25 cellular contexts compared by ENCODE assay signal in the genomic region with DNA sequence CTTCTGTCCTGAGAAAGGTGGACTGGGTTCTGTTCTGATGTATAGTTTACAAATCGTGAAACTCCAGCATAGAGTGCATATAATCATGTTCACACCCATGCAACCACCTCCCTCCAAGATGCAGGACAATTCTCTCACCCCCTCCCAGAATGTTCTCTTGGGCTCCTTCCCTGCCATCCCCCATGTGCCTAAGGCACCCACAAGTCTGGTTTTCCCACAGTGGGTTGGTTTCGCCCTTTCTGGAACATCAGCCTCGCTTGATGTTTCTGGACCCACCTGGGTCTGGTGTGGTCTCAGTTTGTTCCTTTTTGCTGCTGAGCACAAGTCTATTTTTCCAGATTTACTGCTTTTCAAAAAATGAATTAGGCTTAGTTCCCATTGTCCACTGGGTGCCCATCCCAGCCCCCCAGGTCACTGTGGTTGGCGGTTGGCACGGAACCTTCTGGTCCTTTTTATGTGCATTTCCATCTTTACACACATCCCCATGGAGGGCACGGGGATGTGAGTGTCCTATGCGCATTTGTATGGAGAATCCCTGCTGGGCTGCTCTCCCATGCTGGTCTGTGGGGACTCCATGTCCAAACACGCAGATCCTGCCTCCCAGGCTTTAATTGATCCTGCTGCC. TPM values are rescaled to one million over a fixed set of nuclear protein-coding genes. Genes with fewer than 3 reads are reported as not detected.
DNase-seq lines count a peak whose midpoint lies in the region; ATAC-seq, FAIRE-seq and TF ChIP-seq lines count a peak whose summit lies in the region.
"Had no signal": no experiment of that assay in that cellular context is flagged by ENCODE, and none has a peak within 500 bp of the region (broad histone marks: within the 10 kb centered on the region; RNA-seq: fewer than 3 reads in every experiment).

No MANE protein-coding gene starts in this region.

- DNase-seq in left ventricle myocardium inferior = peak; percentile 10
- DNase-seq in Right ventricle myocardium inferior (ENCODE audit: missing footprints) = no peak
- no peak for DNase-seq in HTR-8/SVneo (ENCODE audit: insufficient read length, low spot score)
- peak; percentile 24 for DNase-seq in iPS-NIHi11 (ENCODE audit: low spot score)
- peak; percentile 57 to 77 for DNase-seq in suprapubic skin (ENCODE audit: low spot score in 2 of 2)
- DNase-seq in KBM-7 = no peak
- DNase-seq in MV-4-11 (lab: John Stamatoyannopoulos, UW) = no peak
- no peak for DNase-seq in ACHN
- DNase-seq: activated CD8-positive, alpha-beta memory T cell treated with anti-CD3 and anti-CD28 coated beads for 24 hours; DMS 273 treated with DMSO at 0.1 percent for 48 hours; effector memory CD4-positive, alpha-beta T cell; esophagus squamous epithelium; Karpas-422; NCI-H1092; NCI-H2029; NCI-H226; NCI-H774; stimulated activated CD4-positive, alpha-beta T cell treated with anti-CD3 and anti-CD28 coated beads, Interleukin-15, amount 100 ng/mL, for 24 hours; substantia nigra had no signal

- in situ Hi-C loops in KBM-7 (cut with MboI; ENCODE audit: low pct_unique_long_range_greater_than_20kb, low sequenced_read_pairs) (loop anchor here (25.0 kb wide), 1 partner anchor 484 kb away; no protein-coding TSS in a partner anchor), ACHN (cut with HindIII; ENCODE audit: low pct_ligation_motif_present, low pct_unique_long_range_greater_than_20kb, low sequenced_read_pairs) (no loop called here)

- no peak for TF ChIP-seq EP300 in suprapubic skin (IDR thresholded peaks at IDR 0.05)

- FAIRE-seq in HTR-8/SVneo (lab: Jason Lieb, UNC) = peak; percentile 23

- H3K27me3 ChIP-seq in left ventricle myocardium inferior (ENCODE audit: low read depth) = no peaks in the 10 kb centered on the region
- no peaks in the 10 kb centered on the region for H3K27me3 ChIP-seq in suprapubic skin
- H3K27me3 ChIP-seq: body of pancreas, esophagus squamous epithelium, gastrocnemius medialis, right atrium auricular region, vagina had no signal

- no peak overlapping the region for H3K4me3 ChIP-seq in left ventricle myocardium inferior
- H3K4me3 ChIP-seq in suprapubic skin = no peak overlapping the region
- H3K4me3 ChIP-seq: body of pancreas, esophagus squamous epithelium, gastrocnemius medialis, right atrium auricular region, SJCRH30, vagina had no signal

- H3K4me1 ChIP-seq in left ventricle myocardium inferior = peaks cover 11% of the 10 kb centered on the region
- no peaks in the 10 kb centered on the region for H3K4me1 ChIP-seq in suprapubic skin
- H3K4me1 ChIP-seq: body of pancreas, esophagus squamous epithelium, right atrium auricular region, SJCRH30, vagina had no signal

- no peak overlapping the region for H3K27ac ChIP-seq in left ventricle myocardium inferior (replicated peaks)
- H3K27ac ChIP-seq in suprapubic skin = no peak overlapping the region
- H3K27ac ChIP-seq: body of pancreas, esophagus squamous epithelium, right atrium auricular region, SJCRH30, vagina had no signal

- H3K9me3 ChIP-seq in left ventricle myocardium inferior (replicated peaks) (peaks cover 5% of the 10 kb centered on the region), suprapubic skin (no peaks in the 10 kb centered on the region)
- H3K9me3 ChIP-seq: gastrocnemius medialis, vagina had no signal

- ATAC-seq in Right ventricle myocardium inferior = no peak
- ATAC-seq: activated CD4-positive, alpha-beta T cell treated with anti-CD3 and anti-CD28 coated beads for 36 hours; body of pancreas; gastrocnemius medialis had no signal

- intact Hi-C loops in left ventricle myocardium inferior (cut with micrococcal nuclease) = no loop called here
- intact Hi-C loops in Right ventricle myocardium inferior (cut with DNase I) = no loop called here

- peaks cover 87% of the 10 kb centered on the region for H3K36me3 ChIP-seq in left ventricle myocardium inferior
- peaks cover 94% of the 10 kb centered on the region for H3K36me3 ChIP-seq in suprapubic skin

- WGBS in suprapubic skin = 84% methylated on average over 8 of the region's 8 CpGs

- no peak for TF ChIP-seq CTCF in left ventricle myocardium inferior (IDR thresholded peaks at IDR 0.05; ENCODE audit: borderline replicate concordance)
- TF ChIP-seq CTCF in suprapubic skin (IDR thresholded peaks at IDR 0.05) = no peak

- TF ChIP-seq POLR2A in suprapubic skin (IDR thresholded peaks at IDR 0.05) = no peak

RNA-seq across cellular contexts. Expression of gene MAP2K3, which starts 19.0 kb away (rescaled TPM):
- 41.7 TPM for total RNA-seq in left ventricle myocardium inferior
- total RNA-seq in Right ventricle myocardium inferior = 37.7 TPM
- 10 to 100 TPM; 54.5 to 97.4 (median 72.9) TPM for total RNA-seq in suprapubic skin

RNA-seq across cellular contexts. Expression of gene NATD1, which starts 50.3 kb away (rescaled TPM):
- total RNA-seq in left ventricle myocardium inferior (17.7 TPM), Right ventricle myocardium inferior (21.4 TPM), suprapubic skin (10 to 100 TPM; 11.2 to 21.1 (median 14.6) TPM)

Comparison
In these comparisons a context has a peak if more than half of its experiments do, and no peak if none do; other contexts are left out.
1. DNase-seq: peak in left ventricle myocardium inferior (single experiment), iPS-NIHi11 (single experiment) and suprapubic skin (2 of 2); none in Right ventricle myocardium inferior (single experiment), HTR-8/SVneo (single experiment), KBM-7 (single experiment), MV-4-11 (single experiment) and ACHN (single experiment).